In genomic region chr2:14903709-14904374, GRCh38 we compare ENCODE assay signal across 8 cellular contexts.
DNase-seq lines count a peak whose midpoint lies in the region; ATAC-seq and TF ChIP-seq lines count a peak whose summit lies in the region.

No MANE protein-coding gene starts in this region.

- WGBS in gastroesophageal sphincter (ENCODE audit: low coverage in 1 of 2), 2 donors: 52 to 65% methylated on average over 4 to 15 of the region's 15 CpGs

- no peak for TF ChIP-seq EP300 in gastroesophageal sphincter (IDR thresholded peaks at IDR 0.05)

- ATAC-seq in GM21381 (IDR thresholded peaks at IDR 0.05; ENCODE audit: unreplicated experiment) (peak; percentile 100), HG03520 (IDR thresholded peaks at IDR 0.05; ENCODE audit: unreplicated experiment) (peak; percentile 98), natural killer cell (peak in 2 of 3 donors; percentile 60 to 77), gastroesophageal sphincter (no peak)

- no peaks in the 10 kb centered on the region for H3K36me3 ChIP-seq in gastroesophageal sphincter

- no peak overlapping the region for H3K4me3 ChIP-seq in astrocyte of the cerebellum (ENCODE audit: low read depth, low read length)
- no peak overlapping the region for H3K4me3 ChIP-seq in gastroesophageal sphincter

- in situ Hi-C loops in astrocyte of the cerebellum (cut with HindIII; ENCODE audit: low sequenced_read_pairs): no loop called here

- no peaks in the 10 kb centered on the region for H3K4me1 ChIP-seq in gastroesophageal sphincter

- no peaks in the 10 kb centered on the region for H3K36me3 Mint-ChIP-seq in natural killer cell

- TF ChIP-seq CTCF in astrocyte of the cerebellum (IDR thresholded peaks at IDR 0.05; ENCODE audit: low read depth, low read length, missing control alignments) (peak; percentile 40), natural killer cell (IDR thresholded peaks at IDR 0.05) (peak; percentile 23), gastroesophageal sphincter (IDR thresholded peaks at IDR 0.05) (peak in 1 of 4 experiments; percentile 35)

- no peaks in the 10 kb centered on the region for H3K27me3 Mint-ChIP-seq in natural killer cell (ENCODE audit: low read depth in 2 of 2)

- intact Hi-C loops in natural killer cell (cut with micrococcal nuclease): loop anchor here (5.0 kb wide), 1 partner anchor 673 kb away; no protein-coding TSS in a partner anchor

- H3K9me3 ChIP-seq in gastroesophageal sphincter: no peaks in the 10 kb centered on the region

- no peak overlapping the region for H3K27ac Mint-ChIP-seq in natural killer cell

- H3K4me3 Mint-ChIP-seq in natural killer cell: no peak overlapping the region

- peaks cover 0 to 5% of the 10 kb centered on the region in 2 donors for H3K4me1 Mint-ChIP-seq in natural killer cell

- no peak for TF ChIP-seq POLR2A in gastroesophageal sphincter (IDR thresholded peaks at IDR 0.05)

- no peaks in the 10 kb centered on the region for H3K9me3 Mint-ChIP-seq in natural killer cell

- H3K27me3 ChIP-seq in gastroesophageal sphincter: no peaks in the 10 kb centered on the region

- DNase-seq in NCI-H524 (lab: John Stamatoyannopoulos, UW): peak; percentile 33 to 74
- no peak for DNase-seq in NCI-H524 treated with DMSO at 0.1 percent for 48 hours (lab: John Stamatoyannopoulos, UW)
- peak; percentile 57 for DNase-seq in SKM-1 (lab: John Stamatoyannopoulos, UW; ENCODE audit: unreplicated experiment)
- no peak for DNase-seq in astrocyte of the cerebellum (ENCODE audit: low read depth)
- no peak for DNase-seq in natural killer cell

- no peak overlapping the region for H3K27ac ChIP-seq in gastroesophageal sphincter

Comparison
In these comparisons a context has a peak if more than half of its experiments do, and no peak if none do; other contexts are left out.
1. DNase-seq: peak in NCI-H524 (2 of 2) and SKM-1 (single experiment); none in NCI-H524 treated with DMSO at 0.1 percent for 48 hours (single experiment), astrocyte of the cerebellum (single experiment) and natural killer cell (single experiment).